Comparison of ENCODE assay signal across 20 cellular contexts in the genomic region with DNA sequence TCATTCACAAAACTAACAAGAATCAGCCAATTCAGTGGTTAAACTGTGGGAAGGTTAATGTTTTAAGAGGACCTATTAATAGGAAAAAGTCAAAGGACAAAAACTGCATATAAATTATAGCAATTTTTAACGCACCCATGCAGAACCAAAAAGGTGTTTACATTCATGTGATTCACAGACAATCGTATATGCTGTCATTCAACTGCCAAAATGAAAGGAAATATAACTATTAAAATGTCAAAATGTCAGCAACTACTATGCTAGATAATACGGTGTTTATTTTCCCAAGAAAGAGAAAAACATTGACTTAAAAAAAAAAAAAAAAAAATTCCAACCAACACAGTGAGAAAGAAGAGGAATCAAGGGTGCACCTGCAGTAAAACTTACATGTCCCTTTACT. TPM values are rescaled to one million over a fixed set of nuclear protein-coding genes. Genes with fewer than 3 reads are reported as not detected.
A peak's percentile ranks its signal among the peaks of the same experiment; 100 is the strongest.
DNase-seq lines count a peak whose midpoint lies in the region; ATAC-seq, FAIRE-seq and TF ChIP-seq lines count a peak whose summit lies in the region.
"Had no signal": no experiment of that assay in that cellular context is flagged by ENCODE, and none has a peak within 500 bp of the region (broad histone marks: within the 10 kb centered on the region; RNA-seq: fewer than 3 reads in every experiment).

No MANE protein-coding gene starts in this region.

- peaks cover 0 to 2% (median 0%) of the 10 kb centered on the region in 8 donors for H3K9me3 Mint-ChIP-seq in CD4-positive, alpha-beta memory T cell
- H3K9me3 Mint-ChIP-seq in astrocyte (ENCODE audit: unreplicated experiment), result no peaks in the 10 kb centered on the region
- H3K9me3 Mint-ChIP-seq in natural killer cell treated with Interleukin-12 subunit alpha and Interleukin-12 subunit beta and Interleukin-15 and Interleukin-18, amount 100 ng/mL, for 72 hours, result no peaks in the 10 kb centered on the region
- H3K9me3 Mint-ChIP-seq: HFFc6 had no signal

- TF ChIP-seq CTCF in astrocyte (IDR thresholded peaks at IDR 0.05; ENCODE audit: insufficient read depth, low read depth, low read length), result no peak

- H3K27me3 ChIP-seq in CD4-positive, alpha-beta memory T cell (ENCODE audit: insufficient read depth, low read length), result no peaks in the 10 kb centered on the region
- no peaks in the 10 kb centered on the region for H3K27me3 ChIP-seq in astrocyte (ENCODE audit: insufficient read depth, low read length)
- no peaks in the 10 kb centered on the region for H3K27me3 ChIP-seq in aorta (ENCODE audit: control insufficient read depth in 1 of 2, insufficient read depth in 2 of 2, low read length in 1 of 2)
- H3K27me3 ChIP-seq: BE2C had no signal

- no peak for DNase-seq in CD4-positive, alpha-beta memory T cell
- no peak for DNase-seq in astrocyte (ENCODE audit: low read depth)
- no peak for DNase-seq in natural killer cell treated with Interleukin-12 subunit alpha and Interleukin-12 subunit beta and Interleukin-15 and Interleukin-18, amount 100 ng/mL, for 72 hours (ENCODE audit: low spot score)
- no peak for DNase-seq in aorta
- no peak for DNase-seq in COLO829 (ENCODE audit: low spot score)
- DNase-seq: BE2C, GOT3, HFFc6, KBM-7, MM.1S, NCI-H1105 treated with DMSO at 0.1 percent for 48 hours, NCI-H187, NCI-H2171, NCI-H510A treated with DMSO at 0.1 percent for 48 hours, SHP77 treated with DMSO at 0.1 percent for 48 hours had no signal

- POLR2A ChIA-PET in CD4-positive, alpha-beta memory T cell (lab: Charles Lee; ENCODE audit: partially characterized antibody), result no interaction called here

- ATAC-seq in natural killer cell treated with Interleukin-12 subunit alpha and Interleukin-12 subunit beta and Interleukin-15 and Interleukin-18, amount 100 ng/mL, for 72 hours, result no peak
- ATAC-seq in aorta (ENCODE audit: low FRiP score), result no peak
- no peak for ATAC-seq in HG03280 (IDR thresholded peaks at IDR 0.05; ENCODE audit: unreplicated experiment)

- CTCF ChIA-PET in CD4-positive, alpha-beta memory T cell (lab: Charles Lee; ENCODE audit: partially characterized antibody), result no interaction called here

- H4K20me1 ChIP-seq in astrocyte (ENCODE audit: insufficient read depth, low read length), result peaks cover 4% of the 10 kb centered on the region

- H3K36me3 ChIP-seq in CD4-positive, alpha-beta memory T cell (ENCODE audit: insufficient read depth, low read length), result no peaks in the 10 kb centered on the region
- H3K36me3 ChIP-seq in astrocyte (ENCODE audit: insufficient read depth, low read length) (no peaks in the 10 kb centered on the region), aorta (ENCODE audit: control insufficient read depth in 1 of 2, insufficient read depth in 2 of 2, low read length in 1 of 2) (no peaks in the 10 kb centered on the region)
- H3K36me3 ChIP-seq: BE2C had no signal

- H3K4me1 ChIP-seq in CD4-positive, alpha-beta memory T cell (ENCODE audit: insufficient read depth, low read length), result peaks cover 41% of the 10 kb centered on the region
- no peaks in the 10 kb centered on the region for H3K4me1 ChIP-seq in astrocyte (ENCODE audit: insufficient read depth, low read length)
- H3K4me1 ChIP-seq in aorta (ENCODE audit: control insufficient read depth in 1 of 2, insufficient read depth in 2 of 2, low read length in 2 of 2), result peaks cover 0 to 2% of the 10 kb centered on the region in 2 donors
- H3K4me1 ChIP-seq: BE2C had no signal

- H3K9ac ChIP-seq in astrocyte (ENCODE audit: low read length), result no peak overlapping the region

- H3K4me2 ChIP-seq in astrocyte (ENCODE audit: low read length), result no peak overlapping the region

- peaks cover 30 to 49% (median 43%) of the 10 kb centered on the region in 4 donors for H3K4me1 Mint-ChIP-seq in CD4-positive, alpha-beta memory T cell
- H3K4me1 Mint-ChIP-seq in astrocyte (ENCODE audit: low read depth, unreplicated experiment), result no peaks in the 10 kb centered on the region
- peaks cover 26 to 40% of the 10 kb centered on the region in 2 donors for H3K4me1 Mint-ChIP-seq in natural killer cell treated with Interleukin-12 subunit alpha and Interleukin-12 subunit beta and Interleukin-15 and Interleukin-18, amount 100 ng/mL, for 72 hours (ENCODE audit: low read depth in 2 of 2)

- intact Hi-C loops in CD4-positive, alpha-beta memory T cell (cut with micrococcal nuclease), result no loop called here
- intact Hi-C loops in aorta (cut with DNase I), result loop anchor here (10.0 kb wide), 2 partner anchors 457 to 737 kb away; a partner anchor contains a TSS

- H3K27ac ChIP-seq in CD4-positive, alpha-beta memory T cell (ENCODE audit: low read depth, low read length), result no peak overlapping the region
- H3K27ac ChIP-seq in astrocyte (ENCODE audit: low read depth, low read length), result no peak overlapping the region
- H3K27ac ChIP-seq in aorta (ENCODE audit: low read depth in 1 of 2, low read length in 2 of 2), result no peak overlapping the region

- H3K36me3 Mint-ChIP-seq in CD4-positive, alpha-beta memory T cell, result peaks cover 5 to 13% of the 10 kb centered on the region in 2 donors
- peaks cover 3% of the 10 kb centered on the region for H3K36me3 Mint-ChIP-seq in astrocyte (ENCODE audit: low read depth, unreplicated experiment)
- peaks cover 4% of the 10 kb centered on the region for H3K36me3 Mint-ChIP-seq in natural killer cell treated with Interleukin-12 subunit alpha and Interleukin-12 subunit beta and Interleukin-15 and Interleukin-18, amount 100 ng/mL, for 72 hours

- FAIRE-seq in G401.6 (lab: Jason Lieb, UNC) (peak; percentile 31), astrocyte (lab: Jason Lieb, UNC) (peak; percentile 13)
- FAIRE-seq: GM12891, GM19239, RCC 7860 had no signal

- no peaks in the 10 kb centered on the region for H3K9me3 ChIP-seq in CD4-positive, alpha-beta memory T cell (ENCODE audit: control insufficient read depth in 1 of 2, low read length in 2 of 2)
- H3K9me3 ChIP-seq in astrocyte (ENCODE audit: insufficient read depth, low read depth, low read length), result no peaks in the 10 kb centered on the region
- H3K9me3 ChIP-seq in aorta (ENCODE audit: control insufficient read depth, low read length), result no peaks in the 10 kb centered on the region
- H3K9me3 ChIP-seq: BE2C had no signal

- H3K27ac Mint-ChIP-seq in CD4-positive, alpha-beta memory T cell, result peak overlapping the region in 5 of 7 donors; percentile 62 to 85 (median 71)
- no peak overlapping the region for H3K27ac Mint-ChIP-seq in astrocyte (ENCODE audit: unreplicated experiment)
- H3K27ac Mint-ChIP-seq in natural killer cell treated with Interleukin-12 subunit alpha and Interleukin-12 subunit beta and Interleukin-15 and Interleukin-18, amount 100 ng/mL, for 72 hours, result peak overlapping the region; percentile 50 to 77
- H3K27ac Mint-ChIP-seq: HFFc6 had no signal

- H3K4me3 ChIP-seq in CD4-positive, alpha-beta memory T cell (ENCODE audit: low read length in 2 of 2), result no peak overlapping the region
- H3K4me3 ChIP-seq in astrocyte (ENCODE audit: insufficient read depth, low read depth, low read length), result no peak overlapping the region
- H3K4me3 ChIP-seq in aorta (ENCODE audit: low read length in 2 of 2), result no peak overlapping the region

- H3K27me3 Mint-ChIP-seq in CD4-positive, alpha-beta memory T cell, result no peaks in the 10 kb centered on the region
- no peaks in the 10 kb centered on the region for H3K27me3 Mint-ChIP-seq in astrocyte (ENCODE audit: low read depth, unreplicated experiment)
- H3K27me3 Mint-ChIP-seq in natural killer cell treated with Interleukin-12 subunit alpha and Interleukin-12 subunit beta and Interleukin-15 and Interleukin-18, amount 100 ng/mL, for 72 hours, result no peaks in the 10 kb centered on the region

- H2AFZ ChIP-seq in astrocyte (ENCODE audit: low read depth, low read length), result no peak overlapping the region

- peak overlapping the region in 5 of 8 donors; percentile 13 to 65 (median 47) for H3K4me3 Mint-ChIP-seq in CD4-positive, alpha-beta memory T cell
- no peak overlapping the region for H3K4me3 Mint-ChIP-seq in astrocyte (ENCODE audit: unreplicated experiment)
- H3K4me3 Mint-ChIP-seq in natural killer cell treated with Interleukin-12 subunit alpha and Interleukin-12 subunit beta and Interleukin-15 and Interleukin-18, amount 100 ng/mL, for 72 hours, result no peak overlapping the region
- H3K4me3 Mint-ChIP-seq: HFFc6 had no signal

- 51 to 57% methylated on average over 3 of the region's 3 CpGs for WGBS in aorta, 2 donors

- H3K79me2 ChIP-seq in astrocyte (ENCODE audit: insufficient read depth, low read length), result peaks cover 7% of the 10 kb centered on the region

RNA-seq across cellular contexts. Expression of a gene that starts 48.5 kb away (rescaled TPM):
- 10 to 100 TPM; 63.7 to 66.9 TPM for total RNA-seq in CD4-positive, alpha-beta memory T cell
- polyA plus RNA-seq in CD4-positive, alpha-beta memory T cell, result 10 to 100 TPM; 43.0 to 51.9 TPM
- 55.2 and 57.7 TPM in 2 replicates for total RNA-seq in astrocyte
- 100 to 1,000 TPM in 1 of 2 donors, 10 to 100 TPM in 1; 75.4 to 117 TPM for total RNA-seq in natural killer cell treated with Interleukin-12 subunit alpha and Interleukin-12 subunit beta and Interleukin-15 and Interleukin-18, amount 100 ng/mL, for 72 hours
- 10 to 100 TPM; 81.5 to 83.3 TPM for total RNA-seq in aorta
- 10 to 100 TPM; 14.1 to 16.6 TPM for polyA plus RNA-seq in aorta

Comparison
In these comparisons a context has a peak if more than half of its experiments do, and no peak if none do; other contexts are left out.
1. H3K4me3 Mint-ChIP-seq: peak in CD4-positive, alpha-beta memory T cell (5 of 8); none in astrocyte (single experiment) and natural killer cell treated with Interleukin-12 subunit alpha and Interleukin-12 subunit beta and Interleukin-15 and Interleukin-18, amount 100 ng/mL, for 72 hours (single experiment).